8 cellular contexts compared by ENCODE assay signal in the genomic region with DNA sequence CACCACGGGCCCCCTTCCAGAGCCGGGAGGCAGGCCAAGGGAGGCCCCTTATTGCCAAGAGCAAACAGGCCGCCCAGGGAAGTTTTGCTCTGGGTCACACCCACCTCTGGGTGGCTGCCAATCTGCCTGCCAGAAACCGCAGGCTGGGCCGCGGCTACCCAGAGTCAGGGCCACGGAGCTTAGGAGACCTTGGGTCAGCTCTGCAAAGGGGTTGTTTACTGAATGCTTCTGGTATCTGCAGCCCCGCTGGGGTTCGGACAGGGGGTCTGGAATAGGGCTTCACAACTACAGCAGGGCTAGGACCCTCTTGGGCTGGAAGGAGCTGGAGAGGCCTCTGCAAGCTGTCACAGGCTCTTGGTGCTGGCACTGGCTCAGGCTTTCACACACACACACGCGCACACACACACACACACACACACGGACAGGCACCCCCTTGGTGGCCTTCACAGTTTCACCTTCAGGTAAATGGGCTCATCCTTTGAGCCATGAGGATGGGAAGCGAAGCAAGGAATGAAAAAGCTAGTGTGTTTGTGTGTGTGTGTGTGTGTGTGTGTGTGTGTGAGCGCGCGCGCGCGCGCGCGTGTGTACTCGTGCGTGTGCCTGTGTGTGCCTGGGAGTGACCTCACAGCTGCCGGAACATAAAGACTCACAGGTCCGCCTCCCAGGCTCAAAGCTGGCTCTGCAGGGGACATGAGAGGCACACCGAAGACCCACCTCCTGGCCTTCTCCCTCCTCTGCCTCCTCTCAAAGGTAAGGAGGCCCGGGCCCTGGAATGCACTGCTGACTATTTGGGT. TPM values are rescaled to one million over a fixed set of nuclear protein-coding genes. Genes with fewer than 3 reads are reported as not detected.
A peak's percentile ranks its signal among the peaks of the same experiment; 100 is the strongest.
DNase-seq lines count a peak whose midpoint lies in the region; ATAC-seq and TF ChIP-seq lines count a peak whose summit lies in the region.

CCN5 (plus strand) TSS at position 669 of the 794 bp plus-strand sequence; CDS start at position 691, 22 bp downstream.

- H3K9me3 ChIP-seq in BLaER1 treated with 17β-estradiol and CSF1 and Interleukin-3, amounts not matched to agents 10 nM and 100 nM (replicated peaks in 1 of 11) = no peaks in the 10 kb centered on the region

- no peaks in the 10 kb centered on the region; a peak in 2 of 22 replicates for H4K20me1 ChIP-seq in BLaER1 treated with 17β-estradiol and CSF1 and Interleukin-3, amounts not matched to agents 10 nM and 100 nM

- H3K9ac ChIP-seq in BLaER1 treated with 17β-estradiol and CSF1 and Interleukin-3, amounts not matched to agents 10 nM and 100 nM = peak within 1 kb of the TSS in 3 of 11 experiments; percentile 1 to 33 (median 13); a peak in 3 of 22 replicates

- DNase-seq in NCI-H2171 (lab: John Stamatoyannopoulos, UW) = peak; percentile 25
- peak; percentile 95 for DNase-seq in mesenteric fat pad (ENCODE audit: low spot score)
- DNase-seq in stimulated activated naive CD4-positive, alpha-beta T cell (lab: John Stamatoyannopoulos, UW) = no peak
- DNase-seq in stimulated activated CD4-positive, alpha-beta T cell treated with anti-CD3 and anti-CD28 coated beads, Interleukin-4, amount 100 ng/mL, for 1 hour = no peak
- DNase-seq in GM10266 (ENCODE audit: extremely low spot score) = no peak

- no peak within 1 kb of the TSS for H3K4me3 ChIP-seq in BLaER1 treated with 17β-estradiol and CSF1 and Interleukin-3, amounts not matched to agents 10 nM and 100 nM

- H3K27ac ChIP-seq in BLaER1 treated with 17β-estradiol and CSF1 and Interleukin-3, amounts not matched to agents 10 nM and 100 nM = no peak within 1 kb of the TSS
- H3K27ac ChIP-seq in cingulate gyrus (ENCODE audit: low read depth, low read length) = peak within 1 kb of the TSS; percentile 58

- TF ChIP-seq CTCF in GM10266 (IDR thresholded peaks at IDR 0.05; ENCODE audit: control insufficient read depth, insufficient read depth, low read depth, missing control alignments) = no peak

- no peaks in the 10 kb centered on the region; a peak in 1 of 22 replicates for H3K27me3 ChIP-seq in BLaER1 treated with 17β-estradiol and CSF1 and Interleukin-3, amounts not matched to agents 10 nM and 100 nM

- peak within 1 kb of the TSS; percentile 22 to 80 (median 64) for H3K4me2 ChIP-seq in BLaER1 treated with 17β-estradiol and CSF1 and Interleukin-3, amounts not matched to agents 10 nM and 100 nM

- peaks cover 12 to 16% (median 13%) of the 10 kb centered on the region in 10 experiments for H3K4me1 ChIP-seq in BLaER1 treated with 17β-estradiol and CSF1 and Interleukin-3, amounts not matched to agents 10 nM and 100 nM

- no peaks in the 10 kb centered on the region for H3K36me3 ChIP-seq in BLaER1 treated with 17β-estradiol and CSF1 and Interleukin-3, amounts not matched to agents 10 nM and 100 nM

- no peak for ATAC-seq in GM18861 (IDR thresholded peaks at IDR 0.05; ENCODE audit: unreplicated experiment)

RNA-seq across cellular contexts. Expression of gene CCN5, which starts in this region (rescaled TPM):
- total RNA-seq in mesenteric fat pad = 51.5 TPM

Comparison
In these comparisons a context has a peak if more than half of its experiments do, and no peak if none do; other contexts are left out.
1. DNase-seq: peak in NCI-H2171 (single experiment) and mesenteric fat pad (single experiment); none in stimulated activated naive CD4-positive, alpha-beta T cell (0 of 6), stimulated activated CD4-positive, alpha-beta T cell treated with anti-CD3 and anti-CD28 coated beads, Interleukin-4, amount 100 ng/mL, for 1 hour (single experiment) and GM10266 (single experiment).